In genomic region chr16:23185661-23186060, GRCh38 we compare ENCODE assay signal across 21 cellular contexts. TPM values are rescaled to one million over a fixed set of nuclear protein-coding genes. Genes with fewer than 3 reads are reported as not detected.
DNase-seq lines count a peak whose midpoint lies in the region; ATAC-seq, FAIRE-seq and TF ChIP-seq lines count a peak whose summit lies in the region.
"Had no signal": no experiment of that assay in that cellular context is flagged by ENCODE, and none has a peak within 500 bp of the region (broad histone marks: within the 10 kb centered on the region; RNA-seq: fewer than 3 reads in every experiment).

No MANE protein-coding gene starts in this region.

- H3K79me2 ChIP-seq in HepG2 (ENCODE audit: insufficient read depth, low read length): no peaks in the 10 kb centered on the region

- H3K9ac ChIP-seq in HepG2 (ENCODE audit: insufficient read depth, low read depth, low read length): no peak overlapping the region

- intact Hi-C loops in HepG2 (cut with micrococcal nuclease; ENCODE audit: unreplicated experiment) (loop anchor here (10.0 kb wide), 1 partner anchor 291 kb away; no protein-coding TSS in a partner anchor), right lobe of liver (cut with DNase I) (loop anchor here (10.0 kb wide), 1 partner anchor 249 kb away; no protein-coding TSS in a partner anchor), stomach (cut with DNase I; ENCODE audit: low total_unique reads) (no loop called here)

- no peak overlapping the region for H3K27ac ChIP-seq in HepG2 (ENCODE audit: extremely low read length, insufficient read depth, low read length)
- H3K27ac ChIP-seq in right lobe of liver: no peak overlapping the region
- H3K27ac ChIP-seq in stomach: no peak overlapping the region
- H3K27ac ChIP-seq: 22Rv1, SK-N-MC had no signal

- H3K4me3 ChIP-seq in HepG2 (replicated peaks in 1 of 3; ENCODE audit: insufficient read depth in 1 of 3, low read depth in 2 of 3, low read length in 3 of 3): no peak overlapping the region
- H3K4me3 ChIP-seq in right lobe of liver: no peak overlapping the region
- H3K4me3 ChIP-seq in stomach: peak overlapping the region in 1 of 4 donors; percentile 17
- H3K4me3 ChIP-seq: MG63, SK-N-MC had no signal

- H3K9me3 Mint-ChIP-seq in brain: peaks cover 0 to 5% (median 0%) of the 10 kb centered on the region in 5 experiments

- peaks cover 75% of the 10 kb centered on the region for H3K27me3 Mint-ChIP-seq in brain

- TF ChIP-seq EP300 in HepG2 (IDR thresholded peaks at IDR 0.05; ENCODE audit: low read depth in 2 of 2, low read length in 2 of 2): no peak
- no peak for TF ChIP-seq EP300 in HepG2 (CRISPR knock-in tag; IDR thresholded peaks at IDR 0.05; ENCODE audit: borderline replicate concordance)
- TF ChIP-seq EP300 in stomach (IDR thresholded peaks at IDR 0.05): no peak

- H3K9me3 ChIP-seq in HepG2 (ENCODE audit: low read length) (no peaks in the 10 kb centered on the region), right lobe of liver (no peaks in the 10 kb centered on the region), stomach (no peaks in the 10 kb centered on the region)
- H3K9me3 ChIP-seq: MG63 had no signal

- TF ChIP-seq POLR2A in HepG2 (IDR thresholded peaks at IDR 0.05; ENCODE audit: insufficient read depth in 1 of 2, low read depth in 2 of 2, low read length in 2 of 2) (no peak), right lobe of liver (IDR thresholded peaks at IDR 0.05) (no peak), stomach (IDR thresholded peaks at IDR 0.05) (no peak)

- in situ Hi-C loops in HepG2 (cut with HindIII; ENCODE audit: extremely low pct_ligation_motif_present, low pct_unique_long_range_greater_than_20kb): no loop called here

- H3K4me2 ChIP-seq in HepG2 (ENCODE audit: low read depth, low read length): no peak overlapping the region

- ATAC-seq in HepG2 (no peak), right lobe of liver (no peak)

- POLR2A ChIA-PET in HepG2 (lab: Yijun Ruan, JAX): no interaction called here

- FAIRE-seq in HepG2 (lab: Jason Lieb, UNC): no peak
- FAIRE-seq: D721Med, H54 had no signal

- H3K4me1 Mint-ChIP-seq in brain: peaks cover 5% of the 10 kb centered on the region

- H3K27ac Mint-ChIP-seq in brain: peak overlapping the region in 3 of 5 experiments; percentile 22 to 93 (median 83)

- peak overlapping the region in 1 of 5 experiments; percentile 67 for H3K4me3 Mint-ChIP-seq in brain

- CTCF ChIA-PET in HepG2 (lab: Yijun Ruan, JAX; ENCODE audit: low intra/inter-chr PET ratio, low total read pairs): interaction anchor here (8.0 kb wide), 1 partner anchor 248 kb away, joined by 251 read pairs; no protein-coding TSS in a partner anchor

- 1% methylated on average over 12 of the region's 12 CpGs for WGBS in HepG2 (ENCODE audit: low lambda C conversion rate)
- 31% methylated on average over 7 of the region's 12 CpGs for WGBS in right lobe of liver (ENCODE audit: insufficient coverage, low coverage, low lambda C conversion rate, missing lambda C conversion rate)
- 17 to 41% (median 29%) methylated on average over 8 to 12 of the region's 12 CpGs for WGBS in stomach, 5 donors

- TF ChIP-seq CTCF in HepG2 (CRISPR knock-in tag; IDR thresholded peaks at IDR 0.05) (no peak), right lobe of liver (IDR thresholded peaks at IDR 0.05) (no peak), brain (conservative IDR thresholded peaks at IDR 0.05) (no peak), stomach (IDR thresholded peaks at IDR 0.05) (no peak)

- peaks cover 3% of the 10 kb centered on the region; the same call in 1 of the 2 replicates for H4K20me1 ChIP-seq in HepG2 (ENCODE audit: insufficient read depth, low read length)

- peak; percentile 66 for DNase-seq in DMS 273 (lab: John Stamatoyannopoulos, UW; ENCODE audit: unreplicated experiment)
- no peak for DNase-seq in DMS 273 treated with DMSO at 0.1 percent for 48 hours (lab: John Stamatoyannopoulos, UW)
- DNase-seq in HepG2 (ENCODE audit: low spot score): no peak
- no peak for DNase-seq in right lobe of liver
- DNase-seq in stomach: peak; percentile 61
- no peak for DNase-seq in activated effector memory CD4-positive, alpha-beta T cell treated with anti-CD3 and anti-CD28 coated beads, Interleukin-2, amount 50 U/mL, for 16 hours
- DNase-seq in SK-N-DZ (ENCODE audit: low spot score): no peak
- DNase-seq: AML-193, DMS79, Kasumi-1, MG63, NCI-H187 treated with DMSO at 0.1 percent for 48 hours, NCI-H2107, NCI-H510A treated with DMSO at 0.1 percent for 48 hours, NCI-H774, SHP77 had no signal

- no peak for TF ChIP-seq RAD21 in HepG2 (CRISPR knock-in tag; IDR thresholded peaks at IDR 0.05)

- no peaks in the 10 kb centered on the region for H3K36me3 Mint-ChIP-seq in brain

- no peaks in the 10 kb centered on the region for H3K36me3 ChIP-seq in HepG2 (replicated peaks in 1 of 2; ENCODE audit: control insufficient read depth in 1 of 2, insufficient read depth in 2 of 2, low read length in 2 of 2)
- H3K36me3 ChIP-seq in right lobe of liver: no peaks in the 10 kb centered on the region
- H3K36me3 ChIP-seq in stomach: peaks cover 0 to 6% (median 3%) of the 10 kb centered on the region in 4 donors
- H3K36me3 ChIP-seq: MG63 had no signal

- H3K27me3 ChIP-seq in HepG2 (ENCODE audit: control insufficient read depth in 1 of 2, insufficient read depth in 2 of 2, low read length in 2 of 2): peaks cover 21 to 72% of the 10 kb centered on the region in 2 experiments
- peaks cover 0 to 7% of the 10 kb centered on the region in 2 donors for H3K27me3 ChIP-seq in right lobe of liver
- H3K27me3 ChIP-seq in stomach: peaks cover 0 to 62% (median 15%) of the 10 kb centered on the region in 3 donors

- no peak overlapping the region for H2AFZ ChIP-seq in HepG2 (ENCODE audit: low read length)

- no TSS peak for BruUV-seq in HepG2 (replicated peaks; lab: Mats Ljungman, UMichigan)

- peaks cover 13% of the 10 kb centered on the region for H3K4me1 ChIP-seq in HepG2 (ENCODE audit: insufficient read depth, low read length)
- H3K4me1 ChIP-seq in right lobe of liver: peaks cover 0 to 11% (median 0%) of the 10 kb centered on the region in 4 donors
- peaks cover 13 to 34% (median 28%) of the 10 kb centered on the region in 4 donors for H3K4me1 ChIP-seq in stomach

RNA-seq across cellular contexts. Expression of gene SCNN1G, which starts 3.1 kb away (rescaled TPM):
- not detected in 2 replicates for total RNA-seq in HepG2 (2016; rRNA removed; fragmentation: Illumina TruSeq; extraction: Trizol)
- total RNA-seq in HepG2 (2016; cell fraction: cytosol; rRNA removed; fragmentation: Illumina TruSeq; extraction: Trizol; ENCODE audit: low read depth): not detected in 2 replicates
- total RNA-seq in HepG2 (2016; cell fraction: insoluble cytoplasmic fraction; rRNA removed; fragmentation: Illumina TruSeq; extraction: Trizol): not detected in 2 replicates
- not detected in 2 replicates for total RNA-seq in HepG2 (2016; cell fraction: membrane; rRNA removed; fragmentation: Illumina TruSeq; extraction: Trizol)
- total RNA-seq in HepG2 (2016; cell fraction: nucleus; rRNA removed; fragmentation: Illumina TruSeq; extraction: Trizol): not detected in 2 replicates
- polyA plus RNA-seq in HepG2 (2011; rRNA removed): not detected in 2 replicates
- polyA plus RNA-seq in HepG2 (2011; cell fraction: cytosol; rRNA removed): not detected in 2 replicates
- polyA plus RNA-seq in HepG2 (2011; cell fraction: nucleus; rRNA removed): not detected in 2 replicates
- polyA plus RNA-seq in HepG2 (2012): not detected in 2 replicates
- polyA plus RNA-seq in HepG2 (2016; cell fraction: cytosol; fragmentation: Illumina TruSeq; extraction: Trizol; ENCODE audit: low read depth): not detected in 2 replicates
- polyA plus RNA-seq in HepG2 (2016; cell fraction: insoluble cytoplasmic fraction; fragmentation: Illumina TruSeq; extraction: Trizol; ENCODE audit: low read depth): not detected in 2 replicates
- not detected in 2 replicates for polyA plus RNA-seq in HepG2 (2016; cell fraction: membrane; fragmentation: Illumina TruSeq; extraction: Trizol; ENCODE audit: low read depth)
- not detected in 2 replicates for polyA plus RNA-seq in HepG2 (2016; cell fraction: nucleus; fragmentation: Illumina TruSeq; extraction: Trizol; ENCODE audit: insufficient read depth, low read depth)
- not detected in 2 replicates for polyA minus RNA-seq in HepG2 (2011; rRNA and poly(A)+ RNA removed; ENCODE audit: low replicate concordance)
- polyA minus RNA-seq in HepG2 (2011; cell fraction: cytosol; rRNA and poly(A)+ RNA removed): not detected in 2 replicates
- polyA minus RNA-seq in HepG2 (2011; cell fraction: nucleus; rRNA and poly(A)+ RNA removed): not detected in 2 replicates
- not detected for total RNA-seq in right lobe of liver
- polyA plus RNA-seq in brain (ENCODE audit: insufficient read depth, low read depth, low replicate concordance): not detected
- total RNA-seq in stomach: 10 to 100 TPM in 3 of 5 donors, 1 to 10 TPM in 2; 3.2 to 20.4 (median 11.3) TPM
- 1 to 10 TPM; 3.0 to 8.4 (median 3.9) TPM for polyA plus RNA-seq in stomach
- polyA plus RNA-seq in SK-N-DZ (2014; cell fraction: cytosol; rRNA removed): not detected in 2 replicates
- not detected in 2 replicates for polyA plus RNA-seq in SK-N-DZ (2014; cell fraction: nucleus; rRNA removed)

RNA-seq across cellular contexts. Expression of gene USP31, which starts 36.4 kb away (rescaled TPM):
- total RNA-seq in HepG2 (2016; rRNA removed; fragmentation: Illumina TruSeq; extraction: Trizol) (22.5 and 29.1 TPM in 2 replicates), right lobe of liver (10 to 100 TPM in 2 of 6 experiments, 1 to 10 TPM in 4; 7.1 to 12.8 (median 9.0) TPM), stomach (10 to 100 TPM in 2 of 5 donors, 1 to 10 TPM in 3; 3.5 to 18.5 (median 9.9) TPM)
- 16.8 and 17.4 TPM in 2 replicates for total RNA-seq in HepG2 (2016; cell fraction: cytosol; rRNA removed; fragmentation: Illumina TruSeq; extraction: Trizol; ENCODE audit: low read depth)
- total RNA-seq in HepG2 (2016; cell fraction: insoluble cytoplasmic fraction; rRNA removed; fragmentation: Illumina TruSeq; extraction: Trizol): 22.8 and 25.6 TPM in 2 replicates
- total RNA-seq in HepG2 (2016; cell fraction: membrane; rRNA removed; fragmentation: Illumina TruSeq; extraction: Trizol): 29.3 and 32.3 TPM in 2 replicates
- total RNA-seq in HepG2 (2016; cell fraction: nucleus; rRNA removed; fragmentation: Illumina TruSeq; extraction: Trizol): 37.5 and 40.8 TPM in 2 replicates
- polyA plus RNA-seq in HepG2 (2011; rRNA removed) (22.7 and 23.3 TPM in 2 replicates), brain (ENCODE audit: insufficient read depth, low read depth, low replicate concordance) (4.3 TPM), stomach (1 to 10 TPM; 1.7 to 2.8 (median 2.5) TPM)
- polyA plus RNA-seq in HepG2 (2011; cell fraction: cytosol; rRNA removed): 14.9 and 16.7 TPM in 2 replicates
- polyA plus RNA-seq in HepG2 (2011; cell fraction: nucleus; rRNA removed): 36.6 and 36.8 TPM in 2 replicates
- 9.0 and 10.0 TPM in 2 replicates for polyA plus RNA-seq in HepG2 (2012)
- polyA plus RNA-seq in HepG2 (2016; cell fraction: cytosol; fragmentation: Illumina TruSeq; extraction: Trizol; ENCODE audit: low read depth): 12.2 and 13.0 TPM in 2 replicates
- 13.8 and 15.9 TPM in 2 replicates for polyA plus RNA-seq in HepG2 (2016; cell fraction: insoluble cytoplasmic fraction; fragmentation: Illumina TruSeq; extraction: Trizol; ENCODE audit: low read depth)
- polyA plus RNA-seq in HepG2 (2016; cell fraction: membrane; fragmentation: Illumina TruSeq; extraction: Trizol; ENCODE audit: low read depth): 19.9 and 22.8 TPM in 2 replicates
- polyA plus RNA-seq in HepG2 (2016; cell fraction: nucleus; fragmentation: Illumina TruSeq; extraction: Trizol; ENCODE audit: insufficient read depth, low read depth): 23.2 and 27.3 TPM in 2 replicates
- 30.7 and 80.3 TPM in 2 replicates for polyA minus RNA-seq in HepG2 (2011; rRNA and poly(A)+ RNA removed; ENCODE audit: low replicate concordance)
- 30.8 and 35.6 TPM in 2 replicates for polyA minus RNA-seq in HepG2 (2011; cell fraction: cytosol; rRNA and poly(A)+ RNA removed)
- 109 and 122 TPM in 2 replicates for polyA minus RNA-seq in HepG2 (2011; cell fraction: nucleus; rRNA and poly(A)+ RNA removed)
- polyA plus RNA-seq in SK-N-DZ (2014; cell fraction: cytosol; rRNA removed): 5.0 and 6.1 TPM in 2 replicates
- 5.0 and 8.6 TPM in 2 replicates for polyA plus RNA-seq in SK-N-DZ (2014; cell fraction: nucleus; rRNA removed)

Comparison
In these comparisons a context has a peak if more than half of its experiments do, and no peak if none do; other contexts are left out.
1. DNase-seq: peak in DMS 273 (single experiment) and stomach (single experiment); none in DMS 273 treated with DMSO at 0.1 percent for 48 hours (single experiment), HepG2 (single experiment), right lobe of liver (0 of 3), activated effector memory CD4-positive, alpha-beta T cell treated with anti-CD3 and anti-CD28 coated beads, Interleukin-2, amount 50 U/mL, for 16 hours (single experiment) and SK-N-DZ (single experiment).
2. RNA of gene SCNN1G, which starts 3.1 kb away (total RNA-seq): 3.2 to 20.4 TPM in stomach; not detected in HepG2 and not detected in right lobe of liver; every median in the first group is over 4 times any median in the second.